In the genomic region with DNA sequence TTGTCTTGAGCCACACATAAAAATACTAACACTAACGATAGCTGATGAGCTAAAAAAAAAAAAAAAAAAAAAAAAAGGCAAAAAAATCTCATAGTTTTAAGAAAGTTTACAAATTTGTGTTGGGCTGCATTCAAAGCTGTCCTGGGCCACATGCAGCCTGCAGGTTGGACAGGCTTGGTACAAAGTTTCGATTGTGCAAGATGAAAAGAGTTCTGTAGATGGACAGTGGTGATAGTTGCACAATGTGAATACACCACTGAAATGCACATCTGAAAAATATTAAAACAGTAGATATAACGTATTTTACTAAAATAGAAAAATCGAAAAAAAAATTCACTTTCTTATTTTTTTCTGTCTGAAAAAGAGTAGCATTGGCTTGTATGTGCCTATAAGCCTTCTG, we compare ENCODE assay signal across 20 cellular contexts. TPM values are rescaled to one million over a fixed set of nuclear protein-coding genes. Genes with fewer than 3 reads are reported as not detected.
DNase-seq lines count a peak whose midpoint lies in the region; TF ChIP-seq lines count a peak whose summit lies in the region.
"Had no signal": no experiment of that assay in that cellular context is flagged by ENCODE, and none has a peak within 500 bp of the region (broad histone marks: within the 10 kb centered on the region; RNA-seq: fewer than 3 reads in every experiment).

No MANE protein-coding gene starts in this region.

- H3K18ac ChIP-seq in mesenchymal stem cell (ENCODE audit: low read depth in 1 of 2, low read length in 2 of 2): no peak overlapping the region
- no peak overlapping the region for H3K18ac ChIP-seq in mesendoderm (ENCODE audit: low read length)

- H3K9ac ChIP-seq in GM23248 (no peak overlapping the region), mesenchymal stem cell (ENCODE audit: low read length) (no peak overlapping the region), mesendoderm (ENCODE audit: low read length) (no peak overlapping the region)
- H3K9ac ChIP-seq: SK-N-SH had no signal

- 89 to 94% methylated on average over 4 of the region's 4 CpGs for WGBS in GM23248 (ENCODE audit: low coverage in 1 of 2, low lambda C conversion rate in 2 of 2, missing lambda C conversion rate in 2 of 2), 2 experiments
- no CpG with 5 or more reads among the region's 4 CpGs for WGBS in mesenchymal stem cell
- WGBS in mesendoderm (ENCODE audit: extremely low coverage, insufficient coverage, low lambda C conversion rate): no CpG with 5 or more reads among the region's 4 CpGs

- H2BK15ac ChIP-seq in mesenchymal stem cell (ENCODE audit: low read depth, poor library complexity, severe bottlenecking) (no peak overlapping the region), mesendoderm (replicated peaks; ENCODE audit: low read depth) (no peak overlapping the region)

- DNase-seq in GM23248: no peak
- DNase-seq in PC-9: no peak
- peak; percentile 41 for DNase-seq in fibroblast of mammary gland (ENCODE audit: low read depth)
- DNase-seq in mesenchymal stem cell: no peak
- DNase-seq in central memory CD4-positive, alpha-beta T cell: no peak
- no peak for DNase-seq in mesendoderm
- no peak for DNase-seq in effector memory CD4-positive, alpha-beta T cell
- DNase-seq: CD4-positive, CD25-positive, alpha-beta regulatory T cell; COR-L47; DMS79; H7; KBM-7; NCI-H1694 treated with DMSO at 0.1 percent for 48 hours; NCI-H2081 treated with DMSO at 0.1 percent for 48 hours; NCI-H2171 treated with DMSO at 0.1 percent for 48 hours; NCI-H446; NCI-H526 treated with DMSO at 0.1 percent for 48 hours; RPMI8226; SIG-M5; SK-N-SH had no signal

- H3K23ac ChIP-seq in mesenchymal stem cell (ENCODE audit: low read length in 2 of 2) (no peak overlapping the region), mesendoderm (ENCODE audit: low read length) (no peak overlapping the region)

- no peak overlapping the region for H4K91ac ChIP-seq in mesenchymal stem cell (ENCODE audit: low read length)

- H3K9me2 ChIP-seq in GM23248 (ENCODE audit: insufficient read depth) (no peaks in the 10 kb centered on the region), PC-9 (ENCODE audit: insufficient read depth) (no peaks in the 10 kb centered on the region; the same call in 1 of the 2 replicates)
- H3K9me2 ChIP-seq: SK-N-SH had no signal

- in situ Hi-C loops in GM23248 (cut with MboI): no loop called here

- no peak overlapping the region for H3K14ac ChIP-seq in mesenchymal stem cell (ENCODE audit: low read length in 2 of 2)

- H3K79me2 ChIP-seq in GM23248 (ENCODE audit: insufficient read depth) (peaks cover 32% of the 10 kb centered on the region), PC-9 (ENCODE audit: low read depth) (peaks cover 15% of the 10 kb centered on the region; the same call in 1 of the 2 replicates), mesendoderm (ENCODE audit: control insufficient read depth, insufficient read depth, low read length) (no peaks in the 10 kb centered on the region)

- H3K36me3 ChIP-seq in GM23248 (ENCODE audit: low read depth) (peaks cover 29% of the 10 kb centered on the region), PC-9 (ENCODE audit: low read depth) (peaks cover 38% of the 10 kb centered on the region), mesenchymal stem cell (ENCODE audit: control insufficient read depth in 1 of 2, insufficient read depth in 2 of 2, low read depth in 1 of 2, low read length in 2 of 2) (peaks cover 31 to 94% of the 10 kb centered on the region in 2 experiments), mesendoderm (ENCODE audit: control insufficient read depth, insufficient read depth, low read length) (peaks cover 3% of the 10 kb centered on the region)
- H3K36me3 ChIP-seq in effector memory CD4-positive, alpha-beta T cell (ENCODE audit: control insufficient read depth, insufficient read depth, low read length): peaks cover 64% of the 10 kb centered on the region

- H3K56ac ChIP-seq in mesendoderm (ENCODE audit: low read length): no peak overlapping the region

- H4K8ac ChIP-seq in mesenchymal stem cell (ENCODE audit: low read length): no peak overlapping the region
- no peak overlapping the region for H4K8ac ChIP-seq in mesendoderm (ENCODE audit: low read depth, low read length)

- CTCF ChIA-PET in PC-9 (lab: Charles Lee): interaction anchor here (0.8 kb wide), 1 partner anchor 52 kb away, joined by 4 read pairs; no protein-coding TSS in a partner anchor

- H2AFZ ChIP-seq in GM23248 (no peak overlapping the region), PC-9 (no peak overlapping the region), mesenchymal stem cell (ENCODE audit: low read depth, low read length) (no peak overlapping the region)

- BruUV-seq in PC-9 (replicated peaks; lab: Mats Ljungman, UMichigan): no TSS peak

- no peak overlapping the region for H2AK5ac ChIP-seq in mesenchymal stem cell (ENCODE audit: low read length, severe bottlenecking)
- H2AK5ac ChIP-seq in mesendoderm (ENCODE audit: low read length): no peak overlapping the region

- H3K27me3 ChIP-seq in GM23248 (replicated peaks; ENCODE audit: insufficient read depth) (no peaks in the 10 kb centered on the region), PC-9 (ENCODE audit: insufficient read depth, low read depth) (no peaks in the 10 kb centered on the region), mesenchymal stem cell (ENCODE audit: control insufficient read depth in 1 of 2, insufficient read depth in 1 of 2, low read length in 2 of 2) (no peaks in the 10 kb centered on the region), mesendoderm (ENCODE audit: insufficient read depth, low read length, poor library complexity) (no peaks in the 10 kb centered on the region)
- H3K27me3 ChIP-seq in effector memory CD4-positive, alpha-beta T cell (replicated peaks; ENCODE audit: control insufficient read depth, insufficient read depth, low read length, poor library complexity, severe bottlenecking): no peaks in the 10 kb centered on the region

- no peak overlapping the region for H3K4ac ChIP-seq in mesenchymal stem cell (ENCODE audit: low read depth in 1 of 2, low read length in 2 of 2)
- H3K4ac ChIP-seq in mesendoderm (ENCODE audit: low read depth, low read length): no peak overlapping the region

- intact Hi-C loops in PC-9 (cut with micrococcal nuclease; ENCODE audit: unreplicated experiment): no loop called here

- H3K4me1 ChIP-seq in GM23248 (ENCODE audit: insufficient read depth) (peaks cover 18% of the 10 kb centered on the region), PC-9 (replicated peaks; ENCODE audit: insufficient read depth) (peaks cover 17% of the 10 kb centered on the region), mesenchymal stem cell (ENCODE audit: control insufficient read depth, insufficient read depth, low read depth, low read length) (peaks cover 4% of the 10 kb centered on the region), mesendoderm (ENCODE audit: control insufficient read depth, low read depth, low read length) (no peaks in the 10 kb centered on the region)
- no peaks in the 10 kb centered on the region for H3K4me1 ChIP-seq in effector memory CD4-positive, alpha-beta T cell (ENCODE audit: control insufficient read depth, insufficient read depth, low read length, poor library complexity, severe bottlenecking)

- H3F3A ChIP-seq in GM23248 (ENCODE audit: insufficient read depth) (peaks cover 14% of the 10 kb centered on the region), PC-9 (ENCODE audit: insufficient read depth, low read depth) (peaks cover 24% of the 10 kb centered on the region)

- H3K9me3 ChIP-seq in GM23248 (ENCODE audit: low read depth): no peaks in the 10 kb centered on the region
- H3K9me3 ChIP-seq in PC-9 (ENCODE audit: insufficient read depth, low read depth): peaks cover 16% of the 10 kb centered on the region
- H3K9me3 ChIP-seq in mesenchymal stem cell (ENCODE audit: control insufficient read depth, low read length): peaks cover 25% of the 10 kb centered on the region
- peaks cover 5% of the 10 kb centered on the region for H3K9me3 ChIP-seq in effector memory CD4-positive, alpha-beta T cell (ENCODE audit: control insufficient read depth, low read length)
- H3K9me3 ChIP-seq: SK-N-SH had no signal

- POLR2A ChIA-PET in PC-9 (lab: Charles Lee; ENCODE audit: unreplicated experiment): no interaction called here

- H3K4me3 ChIP-seq in GM23248 (no peak overlapping the region), PC-9 (no peak overlapping the region), fibroblast of mammary gland (ENCODE audit: control insufficient read depth, low read depth, low read length) (no peak overlapping the region), mesenchymal stem cell (ENCODE audit: insufficient read depth in 1 of 2, low read depth in 1 of 2, low read length in 2 of 2) (no peak overlapping the region), mesendoderm (ENCODE audit: low read length) (no peak overlapping the region)
- H3K4me3 ChIP-seq in effector memory CD4-positive, alpha-beta T cell (ENCODE audit: insufficient read depth, low read depth, low read length, poor library complexity, severe bottlenecking): no peak overlapping the region

- H4K20me1 ChIP-seq in GM23248 (ENCODE audit: insufficient read depth) (no peaks in the 10 kb centered on the region), PC-9 (ENCODE audit: insufficient read depth) (no peaks in the 10 kb centered on the region)

- no peak overlapping the region for H2BK120ac ChIP-seq in mesenchymal stem cell (ENCODE audit: low read depth, low read length)
- no peak overlapping the region for H2BK120ac ChIP-seq in mesendoderm (ENCODE audit: low read depth, low read length)

- TF ChIP-seq CTCF in PC-9 (conservative IDR thresholded peaks at IDR 0.05) (no peak), fibroblast of mammary gland (conservative IDR thresholded peaks at IDR 0.05; ENCODE audit: control insufficient read depth, insufficient read depth, low read depth, low read length) (no peak)

- H2BK12ac ChIP-seq in mesenchymal stem cell (ENCODE audit: low read length in 2 of 2): no peak overlapping the region

- H3K4me2 ChIP-seq in GM23248 (ENCODE audit: unreplicated experiment) (no peak overlapping the region), PC-9 (peak overlapping the region; percentile 29; the same call in 1 of the 2 replicates), mesenchymal stem cell (ENCODE audit: low read length, poor library complexity, severe bottlenecking) (no peak overlapping the region), mesendoderm (ENCODE audit: low read length) (no peak overlapping the region)
- H3K4me2 ChIP-seq: SK-N-SH had no signal

- no peak overlapping the region for H4K5ac ChIP-seq in mesendoderm (ENCODE audit: low read length)

- H2BK5ac ChIP-seq in mesenchymal stem cell (ENCODE audit: low read depth, low read length, poor library complexity, severe bottlenecking) (no peak overlapping the region), mesendoderm (ENCODE audit: low read length) (no peak overlapping the region)

- H3K27ac ChIP-seq in GM23248 (0 out of 2 replicates have a peak overlapping the region, but pooled peaks have one; percentile 3), PC-9 (peak overlapping the region; percentile 63), mesenchymal stem cell (ENCODE audit: low read length, poor library complexity, severe bottlenecking) (peak overlapping the region; percentile 9), mesendoderm (ENCODE audit: low read depth, low read length) (no peak overlapping the region)
- no peak overlapping the region for H3K27ac ChIP-seq in effector memory CD4-positive, alpha-beta T cell (ENCODE audit: insufficient read depth, low read length, poor library complexity, severe bottlenecking)

- H3K79me1 ChIP-seq in mesenchymal stem cell (replicated peaks; ENCODE audit: low read length, poor library complexity, severe bottlenecking): peaks cover 20% of the 10 kb centered on the region
- H3K79me1 ChIP-seq in mesendoderm (ENCODE audit: low read length): no peaks in the 10 kb centered on the region

RNA-seq across cellular contexts. Expression of a gene that starts 42.9 kb away (rescaled TPM):
- total RNA-seq in GM23248 (2014; rRNA removed; shearing (Covaris generic)): 205 and 212 TPM in 2 replicates
- 26.6 and 27.3 TPM in 2 replicates for polyA plus RNA-seq in GM23248 (2016; fragmentation: Nextera tagmentation; extraction: Ambion mirVana)
- total RNA-seq in PC-9 (2021): 89.4 and 132 TPM in 2 replicates
- 39.4 TPM for polyA plus RNA-seq in mesenchymal stem cell (2013, experiment 1 of 2)
- 38.6 TPM for polyA plus RNA-seq in mesenchymal stem cell (2013, experiment 2 of 2)
- polyA plus RNA-seq in mesendoderm (2013, experiment 1 of 2): 11.4 TPM
- polyA plus RNA-seq in mesendoderm (2013, experiment 2 of 2): 11.4 TPM

Comparison
In these comparisons a context has a peak if more than half of its experiments do, and no peak if none do; other contexts are left out.
1. H3K27ac ChIP-seq: peak in GM23248 (single experiment), PC-9 (single experiment) and mesenchymal stem cell (single experiment); none in mesendoderm (single experiment) and effector memory CD4-positive, alpha-beta T cell (single experiment).